24 cellular contexts compared by ENCODE assay signal in genomic region chr5:35485487-35485886, GRCh38.
DNase-seq lines count a peak whose midpoint lies in the region; ATAC-seq and TF ChIP-seq lines count a peak whose summit lies in the region.
"Had no signal": no experiment of that assay in that cellular context is flagged by ENCODE, and none has a peak within 500 bp of the region (broad histone marks: within the 10 kb centered on the region; RNA-seq: fewer than 3 reads in every experiment).

No MANE protein-coding gene starts in this region.

- H3K4me1 Mint-ChIP-seq in GM23338, result peaks cover 34% of the 10 kb centered on the region

- H3K27me3 ChIP-seq in GM23338 (ENCODE audit: insufficient read depth) (no peaks in the 10 kb centered on the region), hepatocyte (no peaks in the 10 kb centered on the region), right lobe of liver (no peaks in the 10 kb centered on the region), SK-N-SH (ENCODE audit: insufficient read depth) (no peaks in the 10 kb centered on the region)
- H3K27me3 ChIP-seq: BE2C; BLaER1 treated with 17β-estradiol and CSF1 and Interleukin-3, amounts not matched to agents 10 nM and 100 nM had no signal

- DNase-seq in GM23338 (ENCODE audit: low spot score), result no peak
- no peak for DNase-seq in hepatocyte (ENCODE audit: low spot score)
- DNase-seq in right lobe of liver, result no peak
- no peak for DNase-seq in DMS53 treated with DMSO at 0.1 percent for 48 hours (lab: John Stamatoyannopoulos, UW; ENCODE audit: unreplicated experiment)
- DNase-seq in SK-N-SH, result no peak
- DNase-seq: 8988T; ACHN; AML-193; BE2C; Calu3; CD4-positive, alpha-beta memory T cell; COR-L47; DMS153; DMS79; EL; GDM1; GM23248; H9 had no signal

- H3K36me3 Mint-ChIP-seq in GM23338 (ENCODE audit: low read depth), result no peaks in the 10 kb centered on the region
- H3K36me3 Mint-ChIP-seq: CD4-positive, alpha-beta memory T cell had no signal

- TF ChIP-seq RAD21 in SK-N-SH (IDR thresholded peaks at IDR 0.05; ENCODE audit: low read length), result no peak

- H2AFZ ChIP-seq in GM23338, result no peak overlapping the region
- H2AFZ ChIP-seq in hepatocyte, result no peak overlapping the region
- no peak overlapping the region for H2AFZ ChIP-seq in SK-N-SH (ENCODE audit: low read depth)
- H2AFZ ChIP-seq: GM23248 had no signal

- 0 out of 2 replicates have a peak overlapping the region, but pooled peaks have one; percentile 1 for H3K4me2 ChIP-seq in GM23338
- H3K4me2 ChIP-seq in hepatocyte, result no peak overlapping the region
- no peak overlapping the region for H3K4me2 ChIP-seq in SK-N-SH
- H3K4me2 ChIP-seq: A549; BLaER1 treated with 17β-estradiol and CSF1 and Interleukin-3, amounts not matched to agents 10 nM and 100 nM had no signal

- no peaks in the 10 kb centered on the region for H3K9me2 ChIP-seq in GM23338 (ENCODE audit: insufficient read depth)
- no peaks in the 10 kb centered on the region for H3K9me2 ChIP-seq in hepatocyte (replicated peaks; ENCODE audit: insufficient read depth)
- H3K9me2 ChIP-seq in SK-N-SH, result no peaks in the 10 kb centered on the region

- no peak for TF ChIP-seq EP300 in SK-N-SH (IDR thresholded peaks at IDR 0.05; ENCODE audit: borderline replicate concordance in 1 of 2, low read depth in 1 of 2, low read length in 1 of 2)

- H3K4me3 Mint-ChIP-seq in GM23338, result no peak overlapping the region
- H3K4me3 Mint-ChIP-seq: CD4-positive, alpha-beta memory T cell; H9 had no signal

- TF ChIP-seq POLR2A in right lobe of liver (IDR thresholded peaks at IDR 0.05) (no peak), GM18505 (IDR thresholded peaks at IDR 0.05; ENCODE audit: borderline replicate concordance, extremely low read depth, insufficient read depth, insufficient read length) (no peak)

- H3K9me3 Mint-ChIP-seq in GM23338, result no peaks in the 10 kb centered on the region
- H3K9me3 Mint-ChIP-seq: H9 had no signal

- H3K4me1 ChIP-seq in GM23338 (ENCODE audit: insufficient read depth) (peaks cover 41% of the 10 kb centered on the region), hepatocyte (ENCODE audit: insufficient read depth) (peaks cover 48% of the 10 kb centered on the region), right lobe of liver (peaks cover 0 to 36% (median 15%) of the 10 kb centered on the region in 4 donors), SK-N-SH (ENCODE audit: control insufficient read depth in 1 of 2, insufficient read depth in 2 of 2, low read depth in 1 of 2, low read length in 1 of 2) (no peaks in the 10 kb centered on the region)
- H3K4me1 ChIP-seq: A549, BE2C had no signal

- intact Hi-C loops in right lobe of liver (cut with DNase I), result no loop called here

- POLR2A ChIA-PET in SK-N-SH (lab: Yijun Ruan, JAX), result no interaction called here

- no peaks in the 10 kb centered on the region for H3K36me3 ChIP-seq in GM23338 (ENCODE audit: insufficient read depth)
- H3K36me3 ChIP-seq in hepatocyte (replicated peaks; ENCODE audit: insufficient read depth, low read depth), result no peaks in the 10 kb centered on the region
- no peaks in the 10 kb centered on the region for H3K36me3 ChIP-seq in right lobe of liver
- no peaks in the 10 kb centered on the region for H3K36me3 ChIP-seq in SK-N-SH (replicated peaks in 1 of 2; ENCODE audit: control insufficient read depth in 1 of 2, insufficient read depth in 2 of 2, low read length in 1 of 2)
- H3K36me3 ChIP-seq: BE2C; BLaER1 treated with 17β-estradiol and CSF1 and Interleukin-3, amounts not matched to agents 10 nM and 100 nM had no signal

- no peaks in the 10 kb centered on the region for H3K9me3 ChIP-seq in hepatocyte (ENCODE audit: low read depth)
- H3K9me3 ChIP-seq in right lobe of liver, result no peaks in the 10 kb centered on the region
- no peaks in the 10 kb centered on the region for H3K9me3 ChIP-seq in SK-N-SH
- H3K9me3 ChIP-seq: A549, BE2C had no signal

- no peak overlapping the region for H3K27ac Mint-ChIP-seq in GM23338
- H3K27ac Mint-ChIP-seq: CD4-positive, alpha-beta memory T cell had no signal

- no peaks in the 10 kb centered on the region for H3F3A ChIP-seq in GM23338 (replicated peaks; ENCODE audit: low read depth)
- no peaks in the 10 kb centered on the region for H3F3A ChIP-seq in SK-N-SH (replicated peaks; ENCODE audit: insufficient read depth)

- no peak overlapping the region for H3K9ac ChIP-seq in SK-N-SH
- H3K9ac ChIP-seq: BLaER1 treated with 17β-estradiol and CSF1 and Interleukin-3, amounts not matched to agents 10 nM and 100 nM; GM23248 had no signal

- CTCF ChIA-PET in SK-N-SH (lab: Yijun Ruan, JAX), result no interaction called here

- TF ChIP-seq CTCF in GM23338 (conservative IDR thresholded peaks at IDR 0.05; ENCODE audit: low read depth in 2 of 2) (no peak), hepatocyte (IDR thresholded peaks at IDR 0.05; ENCODE audit: poor library complexity) (no peak), right lobe of liver (IDR thresholded peaks at IDR 0.05) (no peak), SK-N-SH (IDR thresholded peaks at IDR 0.05) (no peak)

- H3K4me3 ChIP-seq in GM23338 (no peak overlapping the region), hepatocyte (no peak overlapping the region), right lobe of liver (no peak overlapping the region), SK-N-SH (ENCODE audit: low read depth in 2 of 2, low read length in 1 of 2) (no peak overlapping the region)
- H3K4me3 ChIP-seq: A549; BLaER1 treated with 17β-estradiol and CSF1 and Interleukin-3, amounts not matched to agents 10 nM and 100 nM; GM12878; GM23248 had no signal

- H3K27me3 Mint-ChIP-seq in GM23338 (ENCODE audit: insufficient read depth, low read depth, poor library complexity), result no peaks in the 10 kb centered on the region

- H3K79me2 ChIP-seq in GM23338 (replicated peaks; ENCODE audit: insufficient read depth), result no peaks in the 10 kb centered on the region
- no peaks in the 10 kb centered on the region for H3K79me2 ChIP-seq in hepatocyte
- H3K79me2 ChIP-seq in SK-N-SH (ENCODE audit: insufficient read depth), result no peaks in the 10 kb centered on the region

- ATAC-seq in GM23338, result no peak
- ATAC-seq in right lobe of liver, result peak in 2 of 4 donors; percentile 38 to 65
- ATAC-seq in HG02623 (IDR thresholded peaks at IDR 0.05; ENCODE audit: unreplicated experiment), result no peak
- no peak for ATAC-seq in GM18505 (IDR thresholded peaks at IDR 0.05; ENCODE audit: unreplicated experiment)
- ATAC-seq: A549, GM12878, HCT116 had no signal

- no peak overlapping the region for H3K27ac ChIP-seq in GM23338 (ENCODE audit: low read depth)
- H3K27ac ChIP-seq in hepatocyte, result peak overlapping the region; percentile 68
- H3K27ac ChIP-seq in right lobe of liver, result peak overlapping the region; percentile 31 to 81 (median 54)
- H3K27ac ChIP-seq in SK-N-SH (ENCODE audit: low read depth in 2 of 2, low read length in 1 of 2), result no peak overlapping the region
- H3K27ac ChIP-seq: A549; BLaER1 treated with 17β-estradiol and CSF1 and Interleukin-3, amounts not matched to agents 10 nM and 100 nM; GM23248 had no signal

- H4K20me1 ChIP-seq in GM23338 (replicated peaks; ENCODE audit: insufficient read depth) (no peaks in the 10 kb centered on the region), hepatocyte (ENCODE audit: insufficient read depth, poor library complexity, severe bottlenecking) (no peaks in the 10 kb centered on the region), SK-N-SH (ENCODE audit: insufficient read depth) (no peaks in the 10 kb centered on the region)
- H4K20me1 ChIP-seq: BLaER1 treated with 17β-estradiol and CSF1 and Interleukin-3, amounts not matched to agents 10 nM and 100 nM had no signal

TF ChIP-seq in GM23338, 12 proteins besides CTCF, POLR2A, EP300 and RAD21:
- TF ChIP-seq ZNF331 (CRISPR knock-in tag; IDR thresholded peaks at IDR 0.05; ENCODE audit: low read depth), result no peak
- TF ChIP-seq POLR2AphosphoS5 (IDR thresholded peaks at IDR 0.05; ENCODE audit: low read depth), result no peak
- no peak for TF ChIP-seq JUNB (IDR thresholded peaks at IDR 0.05; ENCODE audit: unreplicated experiment)
- no peak for TF ChIP-seq STAT1 (IDR thresholded peaks at IDR 0.05; ENCODE audit: unreplicated experiment)

TF ChIP-seq in SK-N-SH, 30 proteins besides CTCF, POLR2A, EP300 and RAD21 (continues in another document):
- TF ChIP-seq IRF3 (IDR thresholded peaks at IDR 0.05; ENCODE audit: low read depth, low read length), result no peak
- no peak for TF ChIP-seq FOXJ3 (CRISPR knock-in tag; IDR thresholded peaks at IDR 0.05)
- TF ChIP-seq REST (IDR thresholded peaks at IDR 0.05; ENCODE audit: low read depth, low read length), result no peak
- no peak for TF ChIP-seq ELF1 (IDR thresholded peaks at IDR 0.05)
- TF ChIP-seq RCOR1 (IDR thresholded peaks at IDR 0.05; ENCODE audit: low read length), result no peak
- no peak for TF ChIP-seq TAF1 (IDR thresholded peaks at IDR 0.05; ENCODE audit: borderline replicate concordance, low read depth, low read length)

Comparison
In these comparisons a context has a peak if more than half of its experiments do, and no peak if none do; other contexts are left out.
1. H3K27ac ChIP-seq: peak in hepatocyte (single experiment) and right lobe of liver (3 of 3); none in GM23338 (single experiment) and SK-N-SH (0 of 2).